Comparison of ENCODE assay signal across 13 cellular contexts in genomic region chr5:60810438-60811085, GRCh38. TPM values are rescaled to one million over a fixed set of nuclear protein-coding genes. Genes with fewer than 3 reads are reported as not detected.
A peak's percentile ranks its signal among the peaks of the same experiment; 100 is the strongest.
DNase-seq lines count a peak whose midpoint lies in the region; ATAC-seq and TF ChIP-seq lines count a peak whose summit lies in the region.
"Had no signal": no experiment of that assay in that cellular context is flagged by ENCODE, and none has a peak within 500 bp of the region (broad histone marks: within the 10 kb centered on the region; RNA-seq: fewer than 3 reads in every experiment).

No MANE protein-coding gene starts in this region.

- no peak overlapping the region for H3K4me2 ChIP-seq in smooth muscle cell

- no peaks in the 10 kb centered on the region for H3K36me3 Mint-ChIP-seq in T-helper 2 cell treated with Interferon-gamma antibody and Interleukin-4, amounts not matched to agents 5 μg/mL and 100 μg/mL, for 36 hours (ENCODE audit: low read depth)

- peak; percentile 77 for ATAC-seq in GM21390 (IDR thresholded peaks at IDR 0.05; ENCODE audit: unreplicated experiment)
- peak; percentile 83 for ATAC-seq in HG03439 (IDR thresholded peaks at IDR 0.05; ENCODE audit: unreplicated experiment)
- ATAC-seq: T-helper 17 cell had no signal

- H3K9ac ChIP-seq in smooth muscle cell (ENCODE audit: low read depth) = no peak overlapping the region

- in situ Hi-C loops in Caki2 (cut with HindIII; ENCODE audit: low pct_unique_long_range_greater_than_20kb, low sequenced_read_pairs) = no loop called here

- H3K36me3 ChIP-seq in smooth muscle cell (ENCODE audit: low read depth) = no peaks in the 10 kb centered on the region

- DNase-seq in Caki2 (ENCODE audit: low read depth) = peak; percentile 56
- DNase-seq in epithelial cell of prostate (ENCODE audit: low read depth, low spot score) = no peak
- no peak for DNase-seq in NK-92 (lab: John Stamatoyannopoulos, UW; ENCODE audit: unreplicated experiment)
- no peak for DNase-seq in T-helper 2 cell treated with Interferon-gamma antibody and Interleukin-4, amounts not matched to agents 5 μg/mL and 100 μg/mL, for 36 hours (ENCODE audit: low spot score)
- no peak for DNase-seq in NOMO-1 (lab: John Stamatoyannopoulos, UW; ENCODE audit: unreplicated experiment in 2 of 2)
- no peak for DNase-seq in smooth muscle cell (lab: John Stamatoyannopoulos, UW; ENCODE audit: unreplicated experiment)
- DNase-seq: activated naive CD4-positive, alpha-beta T cell treated with anti-CD3 and anti-CD28 coated beads for 36 hours; NCI-H2029 treated with DMSO at 0.1 percent for 48 hours; T-helper 17 cell had no signal

- no peak overlapping the region for H2AFZ ChIP-seq in smooth muscle cell (ENCODE audit: low read depth)

- 45% methylated on average over 2 of the region's 2 CpGs for WGBS in smooth muscle cell (ENCODE audit: low lambda C conversion rate)

- H4K20me1 ChIP-seq in smooth muscle cell (ENCODE audit: low read depth) = no peaks in the 10 kb centered on the region

- H3K4me1 Mint-ChIP-seq in T-helper 2 cell treated with Interferon-gamma antibody and Interleukin-4, amounts not matched to agents 5 μg/mL and 100 μg/mL, for 36 hours (ENCODE audit: low read depth) = no peaks in the 10 kb centered on the region
- H3K4me1 Mint-ChIP-seq: B cell, neural crest cell, T-helper 17 cell had no signal

- no peak overlapping the region for H3K4me3 ChIP-seq in smooth muscle cell

- H3K27me3 Mint-ChIP-seq in T-helper 2 cell treated with Interferon-gamma antibody and Interleukin-4, amounts not matched to agents 5 μg/mL and 100 μg/mL, for 36 hours (ENCODE audit: low read depth) = no peaks in the 10 kb centered on the region
- H3K27me3 Mint-ChIP-seq: B cell had no signal

- no peaks in the 10 kb centered on the region for H3K4me1 ChIP-seq in smooth muscle cell (ENCODE audit: low read depth)

- no peak overlapping the region for H3K27ac Mint-ChIP-seq in T-helper 2 cell treated with Interferon-gamma antibody and Interleukin-4, amounts not matched to agents 5 μg/mL and 100 μg/mL, for 36 hours
- H3K27ac Mint-ChIP-seq: activated naive CD4-positive, alpha-beta T cell treated with anti-CD3 and anti-CD28 coated beads for 36 hours; B cell; T-helper 17 cell had no signal

- H3F3A ChIP-seq in smooth muscle cell (ENCODE audit: low read depth) = no peaks in the 10 kb centered on the region

- H3K9me3 ChIP-seq in smooth muscle cell (replicated peaks; ENCODE audit: low read depth) = no peaks in the 10 kb centered on the region

- no peaks in the 10 kb centered on the region for H3K79me2 ChIP-seq in smooth muscle cell (ENCODE audit: low read depth)

- H3K27ac ChIP-seq in epithelial cell of prostate = peak overlapping the region; percentile 51
- no peak overlapping the region for H3K27ac ChIP-seq in smooth muscle cell (ENCODE audit: low read depth)

- TF ChIP-seq CTCF in smooth muscle cell (IDR thresholded peaks at IDR 0.05; ENCODE audit: borderline replicate concordance, insufficient read depth, poor library complexity, severe bottlenecking) = no peak

- no peaks in the 10 kb centered on the region for H3K9me3 Mint-ChIP-seq in T-helper 2 cell treated with Interferon-gamma antibody and Interleukin-4, amounts not matched to agents 5 μg/mL and 100 μg/mL, for 36 hours
- H3K9me3 Mint-ChIP-seq: activated naive CD4-positive, alpha-beta T cell treated with anti-CD3 and anti-CD28 coated beads for 36 hours had no signal

- no peak overlapping the region for H3K4me3 Mint-ChIP-seq in T-helper 2 cell treated with Interferon-gamma antibody and Interleukin-4, amounts not matched to agents 5 μg/mL and 100 μg/mL, for 36 hours
- H3K4me3 Mint-ChIP-seq: activated naive CD4-positive, alpha-beta T cell treated with anti-CD3 and anti-CD28 coated beads for 36 hours; B cell; neural crest cell; T-helper 17 cell had no signal

- no peaks in the 10 kb centered on the region for H3K27me3 ChIP-seq in smooth muscle cell (ENCODE audit: low read depth)

RNA-seq across cellular contexts. Expression of gene ELOVL7, which starts 33.5 kb away (rescaled TPM):
- 9.4 and 11.3 TPM in 2 replicates for total RNA-seq in Caki2 (2014; rRNA removed; shearing (Covaris generic); ENCODE audit: low replicate concordance)
- 3.6 and 5.0 TPM in 2 replicates for total RNA-seq in smooth muscle cell
- 1.0 and 1.3 TPM in 2 replicates for polyA plus RNA-seq in smooth muscle cell
